In genomic region chr2:162385516-162385915, GRCh38 we compare ENCODE assay signal across 18 cellular contexts.
DNase-seq lines count a peak whose midpoint lies in the region; FAIRE-seq and TF ChIP-seq lines count a peak whose summit lies in the region.
"Had no signal": no experiment of that assay in that cellular context is flagged by ENCODE, and none has a peak within 500 bp of the region (broad histone marks: within the 10 kb centered on the region; RNA-seq: fewer than 3 reads in every experiment).

No MANE protein-coding gene starts in this region.

- no peak for FAIRE-seq in D721Med (lab: Jason Lieb, UNC)
- FAIRE-seq: G401.6, GM12892, GM19239, H1 had no signal

- no peak for TF ChIP-seq CTCF in D721Med (IDR thresholded peaks at IDR 0.05; ENCODE audit: insufficient read depth, missing control alignments)

- no peak for TF ChIP-seq POLR2A in erythroblast (IDR thresholded peaks at IDR 0.05; ENCODE audit: low read length)

- DNase-seq in NCI-H446 (lab: John Stamatoyannopoulos, UW): peak; percentile 39 to 80
- peak; percentile 2 for DNase-seq in NCI-H69 (lab: John Stamatoyannopoulos, UW)
- peak; percentile 52 to 85 for DNase-seq in cerebellar nuclear complex (lab: John Stamatoyannopoulos, UW)
- DNase-seq in erythroblast (lab: John Stamatoyannopoulos, UW): no peak
- DNase-seq in NCI-H2029 (lab: John Stamatoyannopoulos, UW): no peak
- no peak for DNase-seq in D721Med (ENCODE audit: insufficient read length, low spot score)
- DNase-seq: Calu3; CD4-positive, alpha-beta memory T cell; COR-L47; DMS53; DMS79 treated with DMSO at 0.1 percent for 48 hours; GM23248; H7; HCEC 1CT had no signal

Comparison
In these comparisons a context has a peak if more than half of its experiments do, and no peak if none do; other contexts are left out.
1. DNase-seq: peak in NCI-H446 (2 of 2), NCI-H69 (single experiment) and cerebellar nuclear complex (2 of 2); none in erythroblast (0 of 2), NCI-H2029 (single experiment) and D721Med (single experiment).